ENCODE assay signal across 8 cellular contexts in genomic region chr4:100190643-100191600, GRCh38. TPM values are rescaled to one million over a fixed set of nuclear protein-coding genes. Genes with fewer than 3 reads are reported as not detected.
DNase-seq lines count a peak whose midpoint lies in the region; ATAC-seq, FAIRE-seq and TF ChIP-seq lines count a peak whose summit lies in the region.

No MANE protein-coding gene starts in this region.

- H3K9ac ChIP-seq in GM12878 (ENCODE audit: control insufficient read depth, insufficient read depth, low read length) = no peak overlapping the region

- intact Hi-C loops in GM12878 (cut with micrococcal nuclease; ENCODE audit: unreplicated experiment) = no loop called here

- H3K27me3 ChIP-seq in ACC112 (ENCODE audit: insufficient read depth, low read length) (no peaks in the 10 kb centered on the region), GM12878 (replicated peaks in 1 of 2; ENCODE audit: control insufficient read depth in 2 of 2, insufficient read depth in 2 of 2, low read length in 1 of 2) (peaks cover 8% of the 10 kb centered on the region in 2 experiments)

- 31% methylated on average over 37 of the region's 37 CpGs for WGBS in GM12878 (ENCODE audit: insufficient coverage, insufficient replicate concordance, low lambda C conversion rate, missing lambda C conversion rate)

- TF ChIP-seq POLR2A in GM12878 (IDR thresholded peaks at IDR 0.05; ENCODE audit: low read depth, low read length) = no peak

- POLR2A ChIA-PET in GM12878 (lab: Charles Lee) = no interaction called here

- H3K4me3 ChIP-seq in ACC112 (ENCODE audit: low read depth, low read length) (peak overlapping the region; percentile 85), GM12878 (no peak overlapping the region)

- ATAC-seq in HG02588 (IDR thresholded peaks at IDR 0.05; ENCODE audit: unreplicated experiment) (peak; percentile 19), GM12878 (no peak), GM21390 (IDR thresholded peaks at IDR 0.05; ENCODE audit: unreplicated experiment) (no peak)
- ATAC-seq in stimulated activated naive B cell treated with anti-CD40 and anti-IgM and Interleukin-4, amounts not matched to agents 10 μg/mL and 1 μg/mL and 100 μg/mL, for 72 hours (replicated peaks) = peak; percentile 23 to 33

- H3K36me3 ChIP-seq in ACC112 (ENCODE audit: insufficient read depth, low read length) (no peaks in the 10 kb centered on the region), GM12878 (ENCODE audit: control insufficient read depth in 2 of 2, insufficient read depth in 2 of 2, low read length in 1 of 2) (no peaks in the 10 kb centered on the region)

- TF ChIP-seq EP300 in GM12878 (IDR thresholded peaks at IDR 0.05; ENCODE audit: borderline replicate concordance in 1 of 2, control insufficient read depth in 1 of 2, low read depth in 2 of 2, low read length in 2 of 2) = no peak

- no peaks in the 10 kb centered on the region for H3K36me3 Mint-ChIP-seq in stimulated activated naive B cell treated with anti-CD40 and anti-IgM and Interleukin-4, amounts not matched to agents 10 μg/mL and 1 μg/mL and 100 μg/mL, for 72 hours

- H3K4me1 ChIP-seq in ACC112 (ENCODE audit: control insufficient read depth, insufficient read depth, low read length, unreplicated experiment) (peaks cover 4% of the 10 kb centered on the region), GM12878 (ENCODE audit: control insufficient read depth, insufficient read depth, low read length) (no peaks in the 10 kb centered on the region)

- TF ChIP-seq RAD21 in GM12878 (IDR thresholded peaks at IDR 0.05; ENCODE audit: insufficient read depth, low read depth, low read length) = no peak

- SMC1A ChIA-PET in GM12878 (lab: Charles Lee; ENCODE audit: uncharacterized antibody, unreplicated experiment) = no interaction called here

- FAIRE-seq in GM12878 (lab: Jason Lieb, UNC) = no peak

- peaks cover 37 to 45% of the 10 kb centered on the region in 2 donors for H3K27me3 Mint-ChIP-seq in stimulated activated naive B cell treated with anti-CD40 and anti-IgM and Interleukin-4, amounts not matched to agents 10 μg/mL and 1 μg/mL and 100 μg/mL, for 72 hours

- H4K20me1 ChIP-seq in GM12878 (ENCODE audit: control insufficient read depth, insufficient read depth) = no peaks in the 10 kb centered on the region

- DNase-seq in GM12878 (ENCODE audit: low read depth, low spot score) (no peak), iris pigment epithelial cell (ENCODE audit: low read depth) (peak; percentile 57), inferior parietal cortex (ENCODE audit: extremely low spot score) (no peak), CD1c-positive myeloid dendritic cell (ENCODE audit: extremely low spot score) (no peak)
- DNase-seq in stimulated activated naive B cell treated with anti-CD40 and anti-IgM and Interleukin-4, amounts not matched to agents 10 μg/mL and 1 μg/mL and 100 μg/mL, for 72 hours = no peak

- H3K4me1 Mint-ChIP-seq in stimulated activated naive B cell treated with anti-CD40 and anti-IgM and Interleukin-4, amounts not matched to agents 10 μg/mL and 1 μg/mL and 100 μg/mL, for 72 hours = peaks cover 12 to 19% of the 10 kb centered on the region in 2 donors

- no peak overlapping the region for H3K27ac ChIP-seq in ACC112 (ENCODE audit: low read depth, low read length)
- no peak overlapping the region for H3K27ac ChIP-seq in GM12878 (ENCODE audit: control insufficient read depth, insufficient read depth)

- H3K4me3 Mint-ChIP-seq in stimulated activated naive B cell treated with anti-CD40 and anti-IgM and Interleukin-4, amounts not matched to agents 10 μg/mL and 1 μg/mL and 100 μg/mL, for 72 hours = peak overlapping the region; percentile 79 to 84

- CTCF ChIA-PET in GM12878 (lab: Yijun Ruan, JAX) = no interaction called here

- RAD21 ChIA-PET in GM12878 (lab: Charles Lee; ENCODE audit: unreplicated experiment) = no interaction called here

- TF ChIP-seq CTCF in GM12878 (IDR thresholded peaks at IDR 0.05 in 2 of 3, conservative IDR thresholded peaks at IDR 0.05 in 1 of 3; ENCODE audit: control insufficient read depth in 2 of 3, extremely low read depth in 1 of 3, insufficient read depth in 1 of 3, low read depth in 3 of 3, low read length in 3 of 3) = no peak

- no peaks in the 10 kb centered on the region for H3K9me3 Mint-ChIP-seq in stimulated activated naive B cell treated with anti-CD40 and anti-IgM and Interleukin-4, amounts not matched to agents 10 μg/mL and 1 μg/mL and 100 μg/mL, for 72 hours

- BruUV-seq in GM12878 (replicated peaks; lab: Mats Ljungman, UMichigan) = no TSS peak

- H3K4me2 ChIP-seq in GM12878 (ENCODE audit: control insufficient read depth, insufficient read depth) = 0 out of 2 replicates have a peak overlapping the region, but pooled peaks have one; percentile 1

- H2AFZ ChIP-seq in ACC112 (ENCODE audit: low read length, unreplicated experiment) (peak overlapping the region; percentile 87), GM12878 (ENCODE audit: control insufficient read depth, low read depth, low read length) (no peak overlapping the region)

- no peaks in the 10 kb centered on the region for H3K9me3 ChIP-seq in GM12878 (replicated peaks; ENCODE audit: control insufficient read depth, insufficient read depth, low read length)

- in situ Hi-C loops in GM12878 (cut with MboI) = no loop called here

- H3K27ac Mint-ChIP-seq in stimulated activated naive B cell treated with anti-CD40 and anti-IgM and Interleukin-4, amounts not matched to agents 10 μg/mL and 1 μg/mL and 100 μg/mL, for 72 hours = peak overlapping the region; percentile 47

- H3K79me2 ChIP-seq in ACC112 (ENCODE audit: control insufficient read depth, insufficient read depth, low read length, unreplicated experiment) (no peaks in the 10 kb centered on the region), GM12878 (ENCODE audit: control insufficient read depth, insufficient read depth, low read length) (no peaks in the 10 kb centered on the region)

TF ChIP-seq in GM12878, 131 proteins besides CTCF, POLR2A, EP300 and RAD21:
- TF ChIP-seq LARP7 (IDR thresholded peaks at IDR 0.05) = no peak

RNA-seq across cellular contexts. Expression of gene DDIT4L, which starts 0.7 kb away (rescaled TPM):
- total RNA-seq in GM12878 (2013; cell fraction: nucleolus; rRNA removed) = not detected in 2 replicates
- not detected in 2 replicates for total RNA-seq in GM12878 (2014; rRNA removed)
- not detected in 2 replicates for total RNA-seq in GM12878 (2014; rRNA removed; fragmentation: Illumina TruSeq; extraction: Trizol)
- 0.08 TPM in 1 of 2 replicates, not detected in the other for total RNA-seq in GM12878 (2021)
- not detected for polyA plus RNA-seq in GM12878 (2011; ENCODE audit: low read depth)
- 0.04 TPM in 1 of 2 replicates, not detected in the other for polyA plus RNA-seq in GM12878 (2011; rRNA removed)
- not detected in 2 replicates for polyA plus RNA-seq in GM12878 (2011; cell fraction: cytosol; rRNA removed)
- polyA plus RNA-seq in GM12878 (2011; cell fraction: nucleus; rRNA removed) = not detected in 2 replicates
- 0.05 and 0.25 TPM in 2 replicates for polyA plus RNA-seq in GM12878 (2012)
- not detected in 2 replicates for polyA plus RNA-seq in GM12878 (2014; fragmentation: Illumina TruSeq; extraction: Trizol)
- polyA plus RNA-seq in GM12878 (2014; fragmentation: Nextera tagmentation; extraction: Ambion mirVana) = under 1 TPM in 1 of 2 experiments, not detected in 1; 0.02 TPM
- polyA plus RNA-seq in GM12878 (2014; rRNA removed) = 0.06 TPM in 1 of 2 replicates, not detected in the other
- not detected for polyA plus RNA-seq in GM12878 (2016; fragmentation: Nextera tagmentation; extraction: Ambion mirVana)
- not detected in 2 replicates for polyA minus RNA-seq in GM12878 (2011; rRNA and poly(A)+ RNA removed)
- not detected in 2 replicates for polyA minus RNA-seq in GM12878 (2011; cell fraction: cytosol; rRNA and poly(A)+ RNA removed)
- not detected in 2 replicates for polyA minus RNA-seq in GM12878 (2011; cell fraction: nucleus; rRNA and poly(A)+ RNA removed)

Comparison
In these comparisons a context has a peak if more than half of its experiments do, and no peak if none do; other contexts are left out.
1. ATAC-seq: peak in HG02588 (single experiment) and stimulated activated naive B cell treated with anti-CD40 and anti-IgM and Interleukin-4, amounts not matched to agents 10 μg/mL and 1 μg/mL and 100 μg/mL, for 72 hours (2 of 2); none in GM12878 (single experiment) and GM21390 (single experiment).